ENCODE assay signal across 8 cellular contexts in genomic region chr6:154156135-154156948, GRCh38.
DNase-seq lines count a peak whose midpoint lies in the region; ATAC-seq and TF ChIP-seq lines count a peak whose summit lies in the region.

No MANE protein-coding gene starts in this region.

- TF ChIP-seq CTCF in RWPE1 (conservative IDR thresholded peaks at IDR 0.05; ENCODE audit: low read depth), result peak; percentile 30; the same call in 1 of the 2 replicates
- TF ChIP-seq CTCF in cardiac muscle cell (IDR thresholded peaks at IDR 0.05; ENCODE audit: low read depth, low read length), result peak; percentile 81

- CTCF ChIA-PET in RWPE1 (lab: Yijun Ruan, JAX), result no interaction called here

- no peaks in the 10 kb centered on the region for H3K9me3 Mint-ChIP-seq in IgD-negative memory B cell

- peak; percentile 69 for ATAC-seq in GM21528 (IDR thresholded peaks at IDR 0.05; ENCODE audit: low FRiP score, unreplicated experiment)

- H3K4me1 ChIP-seq in cardiac muscle cell (ENCODE audit: low read depth), result no peaks in the 10 kb centered on the region

- no peak overlapping the region for H3K4me3 ChIP-seq in cardiac muscle cell

- peaks cover 13 to 23% (median 21%) of the 10 kb centered on the region in 3 donors for H3K4me1 Mint-ChIP-seq in IgD-negative memory B cell

- POLR2A ChIA-PET in RWPE1 (lab: Yijun Ruan, JAX; ENCODE audit: low non-redundant PET), result no interaction called here

- H3K27ac ChIP-seq in RWPE1 (no peak overlapping the region), cardiac muscle cell (no peak overlapping the region)

- no peaks in the 10 kb centered on the region for H3K27me3 Mint-ChIP-seq in IgD-negative memory B cell

- H3K36me3 ChIP-seq in cardiac muscle cell, result no peaks in the 10 kb centered on the region

- no peaks in the 10 kb centered on the region for H3K9me3 ChIP-seq in cardiac muscle cell (ENCODE audit: low read depth)

- peak overlapping the region in 1 of 3 donors; percentile 34 for H3K27ac Mint-ChIP-seq in IgD-negative memory B cell

- H3K36me3 Mint-ChIP-seq in IgD-negative memory B cell, result no peaks in the 10 kb centered on the region

- peak overlapping the region in 3 of 4 donors; percentile 30 to 83 (median 39) for H3K4me3 Mint-ChIP-seq in IgD-negative memory B cell

- DNase-seq in ELR (ENCODE audit: low read depth) (peak; percentile 65), RWPE1 (ENCODE audit: low spot score) (no peak), cardiac muscle cell (ENCODE audit: low read depth in 1 of 2, low spot score in 1 of 2) (peak; percentile 42 to 57), germinal center (ENCODE audit: low spot score) (no peak)
- DNase-seq in activated effector memory CD4-positive, alpha-beta T cell treated with Interleukin-2 at 50 U/mL for 16 hours, result peak; percentile 39
- DNase-seq in stimulated activated CD4-positive, alpha-beta T cell treated with anti-CD3 and anti-CD28 coated beads, Interleukin-15, amount 100 ng/mL, for 1 hour (ENCODE audit: low read depth in 1 of 2, low spot score in 1 of 2), result peak; percentile 33 to 39

- H3K27me3 ChIP-seq in cardiac muscle cell, result no peaks in the 10 kb centered on the region

Comparison
In these comparisons a context has a peak if more than half of its experiments do, and no peak if none do; other contexts are left out.
1. DNase-seq: peak in ELR (single experiment), activated effector memory CD4-positive, alpha-beta T cell treated with Interleukin-2 at 50 U/mL for 16 hours (single experiment), cardiac muscle cell (2 of 2) and stimulated activated CD4-positive, alpha-beta T cell treated with anti-CD3 and anti-CD28 coated beads, Interleukin-15, amount 100 ng/mL, for 1 hour (2 of 2); none in RWPE1 (single experiment) and germinal center (single experiment).